Comparison of ENCODE assay signal across 1 cellular context in the genomic region with DNA sequence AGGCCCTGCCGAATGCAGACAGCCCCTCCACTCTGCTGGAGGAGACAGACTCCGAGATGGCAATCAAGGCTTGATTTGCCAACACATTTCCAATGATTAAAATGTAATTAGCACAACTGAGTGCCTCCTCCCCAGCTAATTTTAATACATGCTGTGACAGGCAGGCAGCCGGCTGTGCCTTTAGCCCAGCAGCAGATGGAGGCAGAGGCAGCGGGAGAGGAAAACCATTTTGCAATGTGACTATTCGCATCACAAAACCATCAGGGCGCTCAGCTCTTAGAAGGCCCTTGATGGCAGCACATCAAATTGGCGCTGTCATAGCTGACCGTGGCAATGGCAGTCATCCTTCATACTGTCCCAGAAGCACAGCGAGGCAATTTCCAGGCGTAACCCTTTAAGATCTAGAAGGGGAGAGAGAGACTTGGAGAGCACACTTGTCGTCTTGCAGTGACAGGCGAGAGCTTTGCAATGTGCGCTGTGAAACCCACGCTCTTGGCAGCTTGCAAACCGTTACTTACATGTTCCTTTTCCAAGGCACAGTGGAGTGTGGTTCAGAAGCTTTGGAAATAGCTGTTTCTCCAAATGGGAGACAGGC.
TF ChIP-seq lines count a peak whose summit lies in the region.

No MANE protein-coding gene starts in this region.

TF ChIP-seq in GM23338, 12 proteins besides CTCF, POLR2A, EP300 and RAD21 (continued from another document):
- TF ChIP-seq, protein P1, sequence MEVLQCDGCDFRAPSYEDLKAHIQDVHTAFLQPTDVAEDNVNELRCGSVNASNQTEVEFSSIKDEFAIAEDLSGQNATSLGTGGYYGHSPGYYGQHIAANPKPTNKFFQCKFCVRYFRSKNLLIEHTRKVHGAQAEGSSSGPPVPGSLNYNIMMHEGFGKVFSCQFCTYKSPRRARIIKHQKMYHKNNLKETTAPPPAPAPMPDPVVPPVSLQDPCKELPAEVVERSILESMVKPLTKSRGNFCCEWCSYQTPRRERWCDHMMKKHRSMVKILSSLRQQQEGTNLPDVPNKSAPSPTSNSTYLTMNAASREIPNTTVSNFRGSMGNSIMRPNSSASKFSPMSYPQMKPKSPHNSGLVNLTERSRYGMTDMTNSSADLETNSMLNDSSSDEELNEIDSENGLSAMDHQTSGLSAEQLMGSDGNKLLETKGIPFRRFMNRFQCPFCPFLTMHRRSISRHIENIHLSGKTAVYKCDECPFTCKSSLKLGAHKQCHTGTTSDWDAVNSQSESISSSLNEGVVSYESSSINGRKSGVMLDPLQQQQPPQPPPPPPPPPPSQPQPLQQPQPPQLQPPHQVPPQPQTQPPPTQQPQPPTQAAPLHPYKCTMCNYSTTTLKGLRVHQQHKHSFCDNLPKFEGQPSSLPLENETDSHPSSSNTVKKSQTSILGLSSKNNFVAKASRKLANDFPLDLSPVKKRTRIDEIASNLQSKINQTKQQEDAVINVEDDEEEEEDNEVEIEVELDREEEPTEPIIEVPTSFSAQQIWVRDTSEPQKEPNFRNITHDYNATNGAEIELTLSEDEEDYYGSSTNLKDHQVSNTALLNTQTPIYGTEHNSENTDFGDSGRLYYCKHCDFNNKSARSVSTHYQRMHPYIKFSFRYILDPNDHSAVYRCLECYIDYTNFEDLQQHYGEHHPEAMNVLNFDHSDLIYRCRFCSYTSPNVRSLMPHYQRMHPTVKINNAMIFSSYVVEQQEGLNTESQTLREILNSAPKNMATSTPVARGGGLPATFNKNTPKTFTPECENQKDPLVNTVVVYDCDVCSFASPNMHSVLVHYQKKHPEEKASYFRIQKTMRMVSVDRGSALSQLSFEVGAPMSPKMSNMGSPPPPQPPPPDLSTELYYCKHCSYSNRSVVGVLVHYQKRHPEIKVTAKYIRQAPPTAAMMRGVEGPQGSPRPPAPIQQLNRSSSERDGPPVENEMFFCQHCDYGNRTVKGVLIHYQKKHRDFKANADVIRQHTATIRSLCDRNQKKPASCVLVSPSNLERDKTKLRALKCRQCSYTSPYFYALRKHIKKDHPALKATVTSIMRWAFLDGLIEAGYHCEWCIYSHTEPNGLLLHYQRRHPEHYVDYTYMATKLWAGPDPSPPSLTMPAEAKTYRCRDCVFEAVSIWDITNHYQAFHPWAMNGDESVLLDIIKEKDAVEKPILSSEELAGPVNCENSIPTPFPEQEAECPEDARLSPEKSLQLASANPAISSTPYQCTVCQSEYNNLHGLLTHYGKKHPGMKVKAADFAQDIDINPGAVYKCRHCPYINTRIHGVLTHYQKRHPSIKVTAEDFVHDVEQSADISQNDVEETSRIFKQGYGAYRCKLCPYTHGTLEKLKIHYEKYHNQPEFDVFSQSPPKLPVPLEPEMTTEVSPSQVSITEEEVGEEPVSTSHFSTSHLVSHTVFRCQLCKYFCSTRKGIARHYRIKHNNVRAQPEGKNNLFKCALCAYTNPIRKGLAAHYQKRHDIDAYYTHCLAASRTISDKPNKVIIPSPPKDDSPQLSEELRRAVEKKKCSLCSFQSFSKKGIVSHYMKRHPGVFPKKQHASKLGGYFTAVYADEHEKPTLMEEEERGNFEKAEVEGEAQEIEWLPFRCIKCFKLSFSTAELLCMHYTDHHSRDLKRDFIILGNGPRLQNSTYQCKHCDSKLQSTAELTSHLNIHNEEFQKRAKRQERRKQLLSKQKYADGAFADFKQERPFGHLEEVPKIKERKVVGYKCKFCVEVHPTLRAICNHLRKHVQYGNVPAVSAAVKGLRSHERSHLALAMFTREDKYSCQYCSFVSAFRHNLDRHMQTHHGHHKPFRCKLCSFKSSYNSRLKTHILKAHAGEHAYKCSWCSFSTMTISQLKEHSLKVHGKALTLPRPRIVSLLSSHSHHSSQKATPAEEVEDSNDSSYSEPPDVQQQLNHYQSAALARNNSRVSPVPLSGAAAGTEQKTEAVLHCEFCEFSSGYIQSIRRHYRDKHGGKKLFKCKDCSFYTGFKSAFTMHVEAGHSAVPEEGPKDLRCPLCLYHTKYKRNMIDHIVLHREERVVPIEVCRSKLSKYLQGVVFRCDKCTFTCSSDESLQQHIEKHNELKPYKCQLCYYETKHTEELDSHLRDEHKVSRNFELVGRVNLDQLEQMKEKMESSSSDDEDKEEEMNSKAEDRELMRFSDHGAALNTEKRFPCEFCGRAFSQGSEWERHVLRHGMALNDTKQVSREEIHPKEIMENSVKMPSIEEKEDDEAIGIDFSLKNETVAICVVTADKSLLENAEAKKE (CRISPR knock-in tag; IDR thresholded peaks at IDR 0.05) = no peak
- TF ChIP-seq JUNB (IDR thresholded peaks at IDR 0.05; ENCODE audit: unreplicated experiment) = no peak
